Comparison of ENCODE assay signal across 29 cellular contexts in the genomic region with DNA sequence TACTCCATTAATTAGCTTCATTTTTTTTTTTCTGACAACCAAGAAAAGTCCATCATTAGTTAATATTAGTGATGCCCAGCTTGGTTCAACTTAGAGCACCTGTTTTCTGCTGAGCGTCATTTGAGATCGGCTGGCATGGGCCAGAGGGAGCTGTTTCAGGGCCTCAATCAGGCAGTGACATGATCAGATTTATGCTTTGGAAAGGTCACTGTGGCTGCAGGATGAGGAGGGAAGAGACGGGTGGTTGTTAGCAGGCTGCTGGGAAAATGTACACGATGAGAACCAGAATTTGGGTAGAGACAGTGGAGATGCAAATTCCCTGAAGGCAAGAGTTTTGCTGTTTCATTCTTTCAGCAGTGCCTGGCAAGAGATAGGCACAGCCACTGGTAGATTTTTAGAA. TPM values are rescaled to one million over a fixed set of nuclear protein-coding genes. Genes with fewer than 3 reads are reported as not detected.
A peak's percentile ranks its signal among the peaks of the same experiment; 100 is the strongest.
DNase-seq lines count a peak whose midpoint lies in the region; TF ChIP-seq lines count a peak whose summit lies in the region.
"Had no signal": no experiment of that assay in that cellular context is flagged by ENCODE, and none has a peak within 500 bp of the region (broad histone marks: within the 10 kb centered on the region; RNA-seq: fewer than 3 reads in every experiment).

No MANE protein-coding gene starts in this region.

- peaks cover 49% of the 10 kb centered on the region for H3K4me1 Mint-ChIP-seq in nephron
- peaks cover 8% of the 10 kb centered on the region for H3K4me1 Mint-ChIP-seq in activated CD4-positive, alpha-beta T cell treated with anti-CD3 and anti-CD28 coated beads, Interleukin-2, amount 10 ng/mL, durations not matched to agents 7 days and 5 days

- no peaks in the 10 kb centered on the region for H3K27me3 Mint-ChIP-seq in nephron (ENCODE audit: low read depth)
- H3K27me3 Mint-ChIP-seq in activated CD4-positive, alpha-beta T cell treated with anti-CD3 and anti-CD28 coated beads, Interleukin-2, amount 10 ng/mL, durations not matched to agents 7 days and 5 days = no peaks in the 10 kb centered on the region
- H3K27me3 Mint-ChIP-seq: activated CD4-positive, alpha-beta T cell treated with anti-CD3 and anti-CD28 coated beads for 36 hours had no signal

- no peaks in the 10 kb centered on the region for H3K9me3 Mint-ChIP-seq in nephron
- no peaks in the 10 kb centered on the region for H3K9me3 Mint-ChIP-seq in activated CD4-positive, alpha-beta T cell treated with anti-CD3 and anti-CD28 coated beads, Interleukin-2, amount 10 ng/mL, durations not matched to agents 7 days and 5 days
- H3K9me3 Mint-ChIP-seq: CD4-positive, alpha-beta memory T cell; effector memory CD8-positive, alpha-beta T cell; H9 had no signal

- H3K4me3 Mint-ChIP-seq in nephron = peak overlapping the region in 2 of 3 experiments; percentile 55 to 56
- no peak overlapping the region for H3K4me3 Mint-ChIP-seq in activated CD4-positive, alpha-beta T cell treated with anti-CD3 and anti-CD28 coated beads, Interleukin-2, amount 10 ng/mL, durations not matched to agents 7 days and 5 days
- H3K4me3 Mint-ChIP-seq: activated CD4-positive, alpha-beta T cell treated with anti-CD3 and anti-CD28 coated beads for 36 hours; activated naive CD8-positive, alpha-beta T cell; CD4-positive, alpha-beta memory T cell; effector memory CD8-positive, alpha-beta T cell; H9 had no signal

- peak overlapping the region; percentile 23 to 90 (median 51) for H3K27ac Mint-ChIP-seq in nephron
- H3K27ac Mint-ChIP-seq in activated CD4-positive, alpha-beta T cell treated with anti-CD3 and anti-CD28 coated beads, Interleukin-2, amount 10 ng/mL, durations not matched to agents 7 days and 5 days = no peak overlapping the region
- H3K27ac Mint-ChIP-seq: activated CD4-positive, alpha-beta T cell treated with anti-CD3 and anti-CD28 coated beads for 36 hours; activated naive CD8-positive, alpha-beta T cell; effector memory CD8-positive, alpha-beta T cell; H9 had no signal

- no peaks in the 10 kb centered on the region for H3K36me3 Mint-ChIP-seq in nephron (ENCODE audit: low read depth)
- H3K36me3 Mint-ChIP-seq in activated CD4-positive, alpha-beta T cell treated with anti-CD3 and anti-CD28 coated beads, Interleukin-2, amount 10 ng/mL, durations not matched to agents 7 days and 5 days (ENCODE audit: low read depth) = peaks cover 7% of the 10 kb centered on the region
- H3K36me3 Mint-ChIP-seq: activated naive CD8-positive, alpha-beta T cell had no signal

- no peak for TF ChIP-seq POLR2A in lower leg skin (IDR thresholded peaks at IDR 0.05)

- H3K4me3 ChIP-seq in lower leg skin (ENCODE audit: low read depth, poor library complexity, severe bottlenecking) = no peak overlapping the region
- H3K4me3 ChIP-seq: A549, left ventricle myocardium inferior, prostate gland, tibial nerve had no signal

- intact Hi-C loops in lower leg skin (cut with DNase I; ENCODE audit: low total_unique reads) = loop anchor here (10.0 kb wide), 1 partner anchor 412 kb away; no protein-coding TSS in a partner anchor

- peak; percentile 1 to 7 for DNase-seq in activated T-cell treated with anti-CD3 and anti-CD28 coated beads, Interleukin-2, amount 50 U/mL, for 48 hours
- no peak for DNase-seq in activated T-cell treated with anti-CD3 and anti-CD28 coated beads, Interleukin-2, amount 50 U/mL, for 1 hour
- peak; percentile 14 for DNase-seq in ecto neural progenitor cell (ENCODE audit: low spot score)
- no peak for DNase-seq in lower leg skin (ENCODE audit: low spot score in 2 of 2)
- DNase-seq in activated CD4-positive, alpha-beta T cell treated with anti-CD3 and anti-CD28 coated beads, Interleukin-2, amount 10 ng/mL, durations not matched to agents 7 days and 5 days = no peak
- DNase-seq in NCI-H146 (lab: John Stamatoyannopoulos, UW) = no peak
- no peak for DNase-seq in NCI-H2171 treated with DMSO at 0.1 percent for 48 hours (lab: John Stamatoyannopoulos, UW)
- DNase-seq: activated CD4-positive, alpha-beta T cell treated with anti-CD3 and anti-CD28 coated beads for 36 hours; activated effector memory CD4-positive, alpha-beta T cell treated with anti-CD3 and anti-CD28 coated beads, Interleukin-2, amount 50 U/mL, for 16 hours; aorta; caudate nucleus; CD4-positive, alpha-beta memory T cell; cortex of kidney; effector memory CD8-positive, alpha-beta T cell; glutamatergic neuron; KBM-7; left ventricle myocardium inferior; mesendoderm; NCI-H1092 treated with DMSO at 0.1 percent for 48 hours; NCI-H1930; NCI-H510A treated with DMSO at 0.1 percent for 48 hours; occipital lobe; stimulated activated CD4-positive, alpha-beta T cell treated with anti-CD3 and anti-CD28 coated beads, Interleukin-4, amount 100 ng/mL, for 24 hours had no signal

- CTCF ChIA-PET in activated CD4-positive, alpha-beta T cell treated with anti-CD3 and anti-CD28 coated beads, Interleukin-2, amount 10 ng/mL, durations not matched to agents 7 days and 5 days (lab: Charles Lee) = interaction anchor here (1.1 to 2.1 kb wide), 3 partner anchors 10 to 47 kb away, joined by 4 to 6 read pairs (median 5); no protein-coding TSS in a partner anchor

- POLR2A ChIA-PET in activated CD4-positive, alpha-beta T cell treated with anti-CD3 and anti-CD28 coated beads, Interleukin-2, amount 10 ng/mL, durations not matched to agents 7 days and 5 days (lab: Charles Lee) = no interaction called here

- WGBS in lower leg skin, 2 donors = 75 to 82% methylated on average over 4 of the region's 4 CpGs

- TF ChIP-seq CTCF in nephron (IDR thresholded peaks at IDR 0.05; ENCODE audit: unreplicated experiment in 3 of 3) = no peak
- TF ChIP-seq CTCF in lower leg skin (IDR thresholded peaks at IDR 0.05) = no peak

RNA-seq across cellular contexts. Expression of gene STX16, which starts 4.4 kb away (rescaled TPM):
- 10 to 100 TPM; 36.0 to 52.1 (median 44.2) TPM for total RNA-seq in lower leg skin
- 100 to 1,000 TPM; 163 to 173 TPM for total RNA-seq in activated CD4-positive, alpha-beta T cell treated with anti-CD3 and anti-CD28 coated beads, Interleukin-2, amount 10 ng/mL, durations not matched to agents 7 days and 5 days

RNA-seq across cellular contexts. Expression of gene NPEPL1, which starts 45.9 kb away (rescaled TPM):
- 10 to 100 TPM; 21.7 to 37.9 (median 29.7) TPM for total RNA-seq in lower leg skin
- total RNA-seq in activated CD4-positive, alpha-beta T cell treated with anti-CD3 and anti-CD28 coated beads, Interleukin-2, amount 10 ng/mL, durations not matched to agents 7 days and 5 days = 10 to 100 TPM; 28.7 to 30.7 TPM

Comparison
In these comparisons a context has a peak if more than half of its experiments do, and no peak if none do; other contexts are left out.
1. DNase-seq: peak in activated T-cell treated with anti-CD3 and anti-CD28 coated beads, Interleukin-2, amount 50 U/mL, for 48 hours (2 of 2) and ecto neural progenitor cell (single experiment); none in activated T-cell treated with anti-CD3 and anti-CD28 coated beads, Interleukin-2, amount 50 U/mL, for 1 hour (single experiment), lower leg skin (0 of 2), activated CD4-positive, alpha-beta T cell treated with anti-CD3 and anti-CD28 coated beads, Interleukin-2, amount 10 ng/mL, durations not matched to agents 7 days and 5 days (single experiment), NCI-H146 (single experiment) and NCI-H2171 treated with DMSO at 0.1 percent for 48 hours (single experiment).